30 cellular contexts compared by ENCODE assay signal in genomic region chr10:36475746-36476145, GRCh38.
"Had no signal": no experiment of that assay in that cellular context is flagged by ENCODE, and none has a peak within 500 bp of the region (broad histone marks: within the 10 kb centered on the region; RNA-seq: fewer than 3 reads in every experiment).

No MANE protein-coding gene starts in this region.

- H3K27me3 Mint-ChIP-seq: activated B cell treated with CpG ODN at 0.5 μM for 24 hours; activated CD4-positive, alpha-beta memory T cell treated with anti-CD3 and anti-CD28 coated beads for 36 hours; activated CD4-positive, alpha-beta T cell treated with anti-CD3 and anti-CD28 coated beads, Interleukin-2, amount 10 ng/mL, durations not matched to agents 7 days and 5 days; activated naive CD8-positive, alpha-beta T cell treated with anti-CD3 and anti-CD28 coated beads, Interleukin-2, amount 50 U/mL, for 24 hours; T-cell had no signal

- H3K27ac ChIP-seq: ascending aorta, body of pancreas, PC-9, SK-N-MC had no signal

- H3K4me3 ChIP-seq: ascending aorta, body of pancreas, PC-9, SK-N-MC had no signal

- ATAC-seq: activated naive CD4-positive, alpha-beta T cell treated with anti-CD3 and anti-CD28 coated beads, Interleukin-2, amount 50 U/mL, for 72 hours; activated naive CD8-positive, alpha-beta T cell treated with anti-CD3 and anti-CD28 coated beads, Interleukin-2, amount 50 U/mL, for 24 hours; activated T-cell treated with anti-CD3 and anti-CD28 coated beads, Interleukin-2, amount 50 U/mL, for 4 hours; body of pancreas; Right ventricle myocardium inferior; T-cell had no signal

- H2AFZ ChIP-seq: PC-9 had no signal

- DNase-seq: activated B cell treated with CpG ODN at 0.5 μM for 24 hours; activated CD4-positive, alpha-beta memory T cell treated with anti-CD3 and anti-CD28 coated beads for 36 hours; activated CD4-positive, alpha-beta T cell treated with anti-CD3 and anti-CD28 coated beads for 1 hour; activated CD4-positive, alpha-beta T cell treated with anti-CD3 and anti-CD28 coated beads, Interleukin-2, amount 10 ng/mL, durations not matched to agents 7 days and 5 days; activated CD8-positive, alpha-beta memory T cell treated with anti-CD3 and anti-CD28 coated beads for 24 hours; activated effector memory CD4-positive, alpha-beta T cell treated with anti-CD3 and anti-CD28 coated beads, Interleukin-2, amount 50 U/mL, for 16 hours; activated naive CD4-positive, alpha-beta T cell treated with Interleukin-2 at 50 U/mL for 16 hours; activated naive CD8-positive, alpha-beta T cell treated with anti-CD3 and anti-CD28 coated beads, Interleukin-2, amount 50 U/mL, for 24 hours; activated T-cell treated with anti-CD3 and anti-CD28 coated beads, Interleukin-2, amount 50 U/mL, for 4 hours; amniotic stem cell; body of pancreas; KG1; MM.1S; NCI-H1105; NCI-H1436; NCI-H1694 treated with DMSO at 0.1 percent for 48 hours; NCI-H2029 treated with DMSO at 0.1 percent for 48 hours; NCI-H345; NCI-H510A treated with DMSO at 0.1 percent for 48 hours; NCI-H69; NK-92 treated with Interleukin-12 subunit alpha and Interleukin-12 subunit beta, amount 100 ng/mL, for 24 hours; PC-9; RPMI8226; T-cell; T-helper 2 cell; T1000 had no signal

- H3K36me3 Mint-ChIP-seq: activated CD4-positive, alpha-beta memory T cell treated with anti-CD3 and anti-CD28 coated beads for 36 hours; activated naive CD4-positive, alpha-beta T cell treated with anti-CD3 and anti-CD28 coated beads, Interleukin-2, amount 50 U/mL, for 72 hours; T-cell had no signal

- H3K4me1 ChIP-seq: ascending aorta, body of pancreas had no signal

- H3K9me3 ChIP-seq: ascending aorta, body of pancreas had no signal

- H3K27me3 ChIP-seq: ascending aorta, body of pancreas had no signal

- H3K4me2 ChIP-seq: PC-9 had no signal

- H3K4me1 Mint-ChIP-seq: activated B cell treated with CpG ODN at 0.5 μM for 24 hours; activated CD4-positive, alpha-beta T cell treated with anti-CD3 and anti-CD28 coated beads, Interleukin-2, amount 10 ng/mL, durations not matched to agents 7 days and 5 days; activated naive CD8-positive, alpha-beta T cell treated with anti-CD3 and anti-CD28 coated beads, Interleukin-2, amount 50 U/mL, for 24 hours; T-cell had no signal

- H3K27ac Mint-ChIP-seq: activated B cell treated with CpG ODN at 0.5 μM for 24 hours; activated CD4-positive, alpha-beta memory T cell treated with anti-CD3 and anti-CD28 coated beads for 36 hours; activated CD4-positive, alpha-beta T cell treated with anti-CD3 and anti-CD28 coated beads, Interleukin-2, amount 10 ng/mL, durations not matched to agents 7 days and 5 days; activated naive CD4-positive, alpha-beta T cell treated with anti-CD3 and anti-CD28 coated beads, Interleukin-2, amount 50 U/mL, for 72 hours; activated naive CD8-positive, alpha-beta T cell treated with anti-CD3 and anti-CD28 coated beads, Interleukin-2, amount 50 U/mL, for 24 hours; T-cell had no signal

- H3K36me3 ChIP-seq: ascending aorta had no signal

- H3K4me3 Mint-ChIP-seq: activated B cell treated with CpG ODN at 0.5 μM for 24 hours; activated CD4-positive, alpha-beta memory T cell treated with anti-CD3 and anti-CD28 coated beads for 36 hours; activated CD4-positive, alpha-beta T cell treated with anti-CD3 and anti-CD28 coated beads, Interleukin-2, amount 10 ng/mL, durations not matched to agents 7 days and 5 days; activated naive CD8-positive, alpha-beta T cell treated with anti-CD3 and anti-CD28 coated beads, Interleukin-2, amount 50 U/mL, for 24 hours; activated T-cell treated with anti-CD3 and anti-CD28 coated beads, Interleukin-2, amount 50 U/mL, for 4 hours; T-cell had no signal

- H3K9me3 Mint-ChIP-seq: activated B cell treated with CpG ODN at 0.5 μM for 24 hours; activated T-cell treated with anti-CD3 and anti-CD28 coated beads, Interleukin-2, amount 50 U/mL, for 4 hours had no signal
